ENCODE assay signal across 30 cellular contexts in genomic region chr4:94244087-94244828, GRCh38. TPM values are rescaled to one million over a fixed set of nuclear protein-coding genes. Genes with fewer than 3 reads are reported as not detected.
DNase-seq lines count a peak whose midpoint lies in the region; ATAC-seq and TF ChIP-seq lines count a peak whose summit lies in the region.
"Had no signal": no experiment of that assay in that cellular context is flagged by ENCODE, and none has a peak within 500 bp of the region (broad histone marks: within the 10 kb centered on the region; RNA-seq: fewer than 3 reads in every experiment).

No MANE protein-coding gene starts in this region.

- H3K9me3 Mint-ChIP-seq in endodermal cell (no peaks in the 10 kb centered on the region), memory B cell (no peaks in the 10 kb centered on the region), mesothelial cell of epicardium (no peaks in the 10 kb centered on the region)
- H3K9me3 Mint-ChIP-seq in activated naive CD4-positive, alpha-beta T cell treated with anti-CD3 and anti-CD28 coated beads, Interleukin-2, amount 50 U/mL, for 72 hours: no peaks in the 10 kb centered on the region
- H3K9me3 Mint-ChIP-seq: activated B cell treated with CpG ODN at 0.5 μM for 24 hours; activated CD4-positive, alpha-beta T cell treated with anti-CD3 and anti-CD28 coated beads, Interleukin-2, amount 10 ng/mL, durations not matched to agents 7 days and 5 days; activated naive CD8-positive, alpha-beta T cell treated with anti-CD3 and anti-CD28 coated beads for 36 hours; activated T-cell treated with anti-CD3 and anti-CD28 coated beads, Interleukin-2, amount 50 U/mL, for 24 hours; CD4-positive, alpha-beta T cell; T-helper 1 cell treated with Interleukin-12 subunit alpha and Interleukin-12 subunit beta and Interleukin-4 antibody, amounts not matched to agents 30 μg/mL and 1 μg/mL, for 36 hours had no signal

- no peaks in the 10 kb centered on the region for H3K4me1 ChIP-seq in endodermal cell (ENCODE audit: control insufficient read depth, insufficient read depth, low read length)
- H3K4me1 ChIP-seq: breast epithelium, colonic mucosa, testis had no signal

- H3K36me3 Mint-ChIP-seq in endodermal cell (ENCODE audit: low read depth) (peaks cover 74% of the 10 kb centered on the region), memory B cell (peaks cover 32% of the 10 kb centered on the region), mesothelial cell of epicardium (peaks cover 52% of the 10 kb centered on the region)
- H3K36me3 Mint-ChIP-seq in activated naive CD4-positive, alpha-beta T cell treated with anti-CD3 and anti-CD28 coated beads, Interleukin-2, amount 50 U/mL, for 72 hours: peaks cover 7 to 14% of the 10 kb centered on the region in 2 donors

- peak; percentile 51 for ATAC-seq in GM18867 (IDR thresholded peaks at IDR 0.05; ENCODE audit: unreplicated experiment)
- peak; percentile 27 for ATAC-seq in memory B cell (ENCODE audit: low read depth)
- ATAC-seq in activated naive CD4-positive, alpha-beta T cell treated with anti-CD3 and anti-CD28 coated beads, Interleukin-2, amount 50 U/mL, for 72 hours: no peak
- ATAC-seq in esophagus mucosa: no peak
- ATAC-seq: stimulated activated naive CD8-positive, alpha-beta T cell treated with anti-CD3 and anti-CD28 coated beads, Interleukin-15, Interleukin-2, amounts not matched to agents 100 U/mL and 50 U/mL, for 24 hours had no signal

- WGBS in endodermal cell (ENCODE audit: insufficient coverage in 1 of 2, insufficient read length in 1 of 2), 2 experiments: 98 to 100% methylated on average over 2 to 3 of the region's 3 CpGs

- H3K27ac Mint-ChIP-seq in endodermal cell (peak overlapping the region; percentile 38), memory B cell (peak overlapping the region; percentile 84), mesothelial cell of epicardium (no peak overlapping the region)
- H3K27ac Mint-ChIP-seq in activated naive CD4-positive, alpha-beta T cell treated with anti-CD3 and anti-CD28 coated beads, Interleukin-2, amount 50 U/mL, for 72 hours: no peak overlapping the region
- H3K27ac Mint-ChIP-seq: activated B cell treated with CpG ODN at 0.5 μM for 24 hours; activated CD4-positive, alpha-beta T cell treated with anti-CD3 and anti-CD28 coated beads, Interleukin-2, amount 10 ng/mL, durations not matched to agents 7 days and 5 days; activated naive CD8-positive, alpha-beta T cell treated with anti-CD3 and anti-CD28 coated beads for 36 hours; activated T-cell treated with anti-CD3 and anti-CD28 coated beads, Interleukin-2, amount 50 U/mL, for 24 hours; CD4-positive, alpha-beta T cell; T-helper 1 cell treated with Interleukin-12 subunit alpha and Interleukin-12 subunit beta and Interleukin-4 antibody, amounts not matched to agents 30 μg/mL and 1 μg/mL, for 36 hours had no signal

- H3K27ac ChIP-seq in endodermal cell (ENCODE audit: low read depth, low read length): no peak overlapping the region
- H3K27ac ChIP-seq: breast epithelium, colonic mucosa, epithelial cell of prostate, RWPE1, testis had no signal

- H3K27me3 Mint-ChIP-seq in endodermal cell (ENCODE audit: insufficient read depth): no peaks in the 10 kb centered on the region
- no peaks in the 10 kb centered on the region for H3K27me3 Mint-ChIP-seq in memory B cell
- H3K27me3 Mint-ChIP-seq in mesothelial cell of epicardium (ENCODE audit: low read depth): no peaks in the 10 kb centered on the region
- H3K27me3 Mint-ChIP-seq: activated B cell treated with CpG ODN at 0.5 μM for 24 hours; activated CD4-positive, alpha-beta T cell treated with anti-CD3 and anti-CD28 coated beads, Interleukin-2, amount 10 ng/mL, durations not matched to agents 7 days and 5 days; activated naive CD8-positive, alpha-beta T cell treated with anti-CD3 and anti-CD28 coated beads for 36 hours; activated T-cell treated with anti-CD3 and anti-CD28 coated beads, Interleukin-2, amount 50 U/mL, for 24 hours; CD4-positive, alpha-beta T cell had no signal

- H3K4me1 Mint-ChIP-seq in endodermal cell: no peaks in the 10 kb centered on the region
- H3K4me1 Mint-ChIP-seq in memory B cell: peaks cover 22% of the 10 kb centered on the region
- H3K4me1 Mint-ChIP-seq in mesothelial cell of epicardium: no peaks in the 10 kb centered on the region
- H3K4me1 Mint-ChIP-seq: activated naive CD8-positive, alpha-beta T cell treated with anti-CD3 and anti-CD28 coated beads for 36 hours had no signal

- TF ChIP-seq CTCF in endodermal cell (conservative IDR thresholded peaks at IDR 0.05) (no peak), mesothelial cell of epicardium (IDR thresholded peaks at IDR 0.05; ENCODE audit: unreplicated experiment) (no peak)

- no peak overlapping the region for H3K4me3 ChIP-seq in endodermal cell (ENCODE audit: low read length)
- H3K4me3 ChIP-seq: breast epithelium, colonic mucosa, smooth muscle cell, testis had no signal

- DNase-seq in DMS79 (lab: John Stamatoyannopoulos, UW): peak; percentile 0
- no peak for DNase-seq in endodermal cell
- DNase-seq in memory B cell (ENCODE audit: low spot score in 2 of 2): no peak
- DNase-seq in activated naive CD4-positive, alpha-beta T cell treated with anti-CD3 and anti-CD28 coated beads, Interleukin-2, amount 50 U/mL, for 72 hours (ENCODE audit: low spot score in 2 of 2): no peak
- no peak for DNase-seq in mesothelial cell of epicardium (ENCODE audit: low spot score in 2 of 2, unreplicated experiment in 2 of 2)
- DNase-seq: activated B cell treated with CpG ODN at 0.5 μM for 24 hours; activated CD4-positive, alpha-beta T cell treated with anti-CD3 and anti-CD28 coated beads, Interleukin-2, amount 10 ng/mL, durations not matched to agents 7 days and 5 days; activated effector memory CD4-positive, alpha-beta T cell treated with anti-CD3 and anti-CD28 coated beads, Interleukin-2, amount 50 U/mL, for 16 hours; activated naive CD8-positive, alpha-beta T cell treated with anti-CD3 and anti-CD28 coated beads for 36 hours; activated T-cell treated with anti-CD3 and anti-CD28 coated beads, Interleukin-2, amount 50 U/mL, for 24 hours; AML-193; anterior cingulate cortex; CD4-positive, alpha-beta T cell; colonic mucosa; effector CD4-positive, alpha-beta T cell; IMR-90; MV-4-11; NCI-H146; NCI-H2107; NCI-H82; SK-N-SH; stimulated activated naive CD8-positive, alpha-beta T cell treated with anti-CD3 and anti-CD28 coated beads, Interleukin-15, Interleukin-2, amounts not matched to agents 100 U/mL and 50 U/mL, for 24 hours; testis had no signal

- H3K9ac ChIP-seq in endodermal cell (ENCODE audit: extremely low read depth, low read length, poor library complexity, severe bottlenecking): no peak overlapping the region
- H3K9ac ChIP-seq: SK-N-SH had no signal

- no peaks in the 10 kb centered on the region for H3K9me3 ChIP-seq in endodermal cell (ENCODE audit: control insufficient read depth, low read length)
- H3K9me3 ChIP-seq: breast epithelium, colonic mucosa, SK-N-SH, testis had no signal

- peaks cover 99% of the 10 kb centered on the region for H3K36me3 ChIP-seq in endodermal cell (ENCODE audit: control insufficient read depth, insufficient read depth, low read length)
- H3K36me3 ChIP-seq: breast epithelium, colonic mucosa had no signal

- no peak overlapping the region for H3K4me3 Mint-ChIP-seq in endodermal cell
- H3K4me3 Mint-ChIP-seq in memory B cell: peak overlapping the region; percentile 18
- no peak overlapping the region for H3K4me3 Mint-ChIP-seq in mesothelial cell of epicardium
- H3K4me3 Mint-ChIP-seq: activated B cell treated with CpG ODN at 0.5 μM for 24 hours; activated CD4-positive, alpha-beta T cell treated with anti-CD3 and anti-CD28 coated beads, Interleukin-2, amount 10 ng/mL, durations not matched to agents 7 days and 5 days; activated naive CD8-positive, alpha-beta T cell treated with anti-CD3 and anti-CD28 coated beads for 36 hours; activated T-cell treated with anti-CD3 and anti-CD28 coated beads, Interleukin-2, amount 50 U/mL, for 24 hours; CD4-positive, alpha-beta T cell; T-helper 1 cell treated with Interleukin-12 subunit alpha and Interleukin-12 subunit beta and Interleukin-4 antibody, amounts not matched to agents 30 μg/mL and 1 μg/mL, for 36 hours had no signal

- H3K27me3 ChIP-seq in endodermal cell (ENCODE audit: control insufficient read depth, insufficient read depth, low read length, poor library complexity, severe bottlenecking): no peaks in the 10 kb centered on the region
- H3K27me3 ChIP-seq: breast epithelium, colonic mucosa, testis had no signal

RNA-seq across cellular contexts. Expression of gene SMARCAD1, which starts 36.6 kb away (rescaled TPM):
- total RNA-seq in endodermal cell (10 to 100 TPM; 67.1 to 85.5 TPM), mesothelial cell of epicardium (62.7 to 65.3 TPM (median 63.6 TPM) in 3 replicates), esophagus mucosa (15.3 TPM)
- polyA plus RNA-seq in endodermal cell (2013, experiment 1 of 2): 59.2 TPM
- polyA plus RNA-seq in endodermal cell (2013, experiment 2 of 2): 59.9 TPM
- 10 to 100 TPM; 22.2 to 38.3 TPM for total RNA-seq in activated naive CD4-positive, alpha-beta T cell treated with anti-CD3 and anti-CD28 coated beads, Interleukin-2, amount 50 U/mL, for 72 hours

Comparison
In these comparisons a context has a peak if more than half of its experiments do, and no peak if none do; other contexts are left out.
1. ATAC-seq: peak in GM18867 (single experiment) and memory B cell (single experiment); none in activated naive CD4-positive, alpha-beta T cell treated with anti-CD3 and anti-CD28 coated beads, Interleukin-2, amount 50 U/mL, for 72 hours (0 of 2) and esophagus mucosa (single experiment).
2. H3K27ac Mint-ChIP-seq: peak in endodermal cell (single experiment) and memory B cell (single experiment); none in activated naive CD4-positive, alpha-beta T cell treated with anti-CD3 and anti-CD28 coated beads, Interleukin-2, amount 50 U/mL, for 72 hours (0 of 2) and mesothelial cell of epicardium (single experiment).